ENCODE assay signal across 8 cellular contexts in genomic region chr14:24232645-24233537, GRCh38. TPM values are rescaled to one million over a fixed set of nuclear protein-coding genes. Genes with fewer than 3 reads are reported as not detected.
A peak's percentile ranks its signal among the peaks of the same experiment; 100 is the strongest.
DNase-seq lines count a peak whose midpoint lies in the region; ATAC-seq and TF ChIP-seq lines count a peak whose summit lies in the region.

Gene GMPR2, plus strand, starts transcription at chr14:24232929. Its CDS starts 325 bp downstream, at chr14:24233254.

- peaks cover 26% of the 10 kb centered on the region for H3K79me1 ChIP-seq in mesenchymal stem cell (replicated peaks; ENCODE audit: low read length, poor library complexity, severe bottlenecking)

- no peaks in the 10 kb centered on the region for H3K9me3 Mint-ChIP-seq in type B pancreatic cell

- H2BK5ac ChIP-seq in mesenchymal stem cell (ENCODE audit: low read depth, low read length, poor library complexity, severe bottlenecking): peak within 1 kb of the TSS; percentile 80

- 10% methylated on average over 33 of the region's 38 CpGs for WGBS in mesenchymal stem cell

- peak within 1 kb of the TSS; percentile 96 for H3K18ac ChIP-seq in mesenchymal stem cell (ENCODE audit: low read depth in 1 of 2, low read length in 2 of 2)

- peak within 1 kb of the TSS; percentile 97 for H3K27ac Mint-ChIP-seq in type B pancreatic cell

- peak within 1 kb of the TSS; percentile 98 for H3K9ac ChIP-seq in mesenchymal stem cell (ENCODE audit: low read length)

- H2BK120ac ChIP-seq in mesenchymal stem cell (ENCODE audit: low read depth, low read length): peak within 1 kb of the TSS; percentile 77

- peak; percentile 62 for ATAC-seq in GM19023 (IDR thresholded peaks at IDR 0.05; ENCODE audit: unreplicated experiment)
- ATAC-seq in HG03097 (IDR thresholded peaks at IDR 0.05; ENCODE audit: low FRiP score, unreplicated experiment): peak; percentile 44
- ATAC-seq in Panc1: peak; percentile 79

- no peaks in the 10 kb centered on the region for H3K27me3 Mint-ChIP-seq in type B pancreatic cell

- DNase-seq in Caki2 (ENCODE audit: low read depth) (no peak), Panc1 (ENCODE audit: low read depth, low spot score) (no peak), dorsolateral prefrontal cortex (no peak), mesenchymal stem cell (peak; percentile 26), type B pancreatic cell (ENCODE audit: extremely low spot score, unreplicated experiment) (no peak), GOT3 (lab: John Stamatoyannopoulos, UW) (no peak)

- peak within 1 kb of the TSS; percentile 95 to 97 for H3K4ac ChIP-seq in mesenchymal stem cell (ENCODE audit: low read depth in 1 of 2, low read length in 2 of 2)

- H3K27ac ChIP-seq in Panc1 (ENCODE audit: low read length) (peak within 1 kb of the TSS; percentile 96), dorsolateral prefrontal cortex (peak within 1 kb of the TSS; percentile 32 to 98 (median 91)), mesenchymal stem cell (ENCODE audit: low read length, poor library complexity, severe bottlenecking) (peak within 1 kb of the TSS; percentile 99)

- POLR2A ChIA-PET in Panc1 (lab: Charles Lee): no interaction called here

- TF ChIP-seq CTCF in Panc1 (IDR thresholded peaks at IDR 0.05): no peak
- peak in 6 of 56 donors; percentile 2 to 12 (median 8) for TF ChIP-seq CTCF in dorsolateral prefrontal cortex (IDR thresholded peaks at IDR 0.05 in 54 of 56, conservative IDR thresholded peaks at IDR 0.05 in 2 of 56; ENCODE audit: low read depth in 1 of 56, partially characterized antibody in 56 of 56)
- TF ChIP-seq CTCF in type B pancreatic cell (conservative IDR thresholded peaks at IDR 0.05): no peak

- H3K4me2 ChIP-seq in mesenchymal stem cell (ENCODE audit: low read length, poor library complexity, severe bottlenecking): peak within 1 kb of the TSS; percentile 75

- H3K4me3 Mint-ChIP-seq in type B pancreatic cell: peak within 1 kb of the TSS; percentile 98

- in situ Hi-C loops in Caki2 (cut with HindIII; ENCODE audit: low pct_unique_long_range_greater_than_20kb, low sequenced_read_pairs): no loop called here
- in situ Hi-C loops in Panc1 (cut with HindIII; ENCODE audit: low pct_unique_long_range_greater_than_20kb, low sequenced_read_pairs): no loop called here

- CTCF ChIA-PET in Panc1 (lab: Charles Lee): no interaction called here

- H2BK15ac ChIP-seq in mesenchymal stem cell (ENCODE audit: low read depth, poor library complexity, severe bottlenecking): peak within 1 kb of the TSS; percentile 90

- H3K14ac ChIP-seq in mesenchymal stem cell (ENCODE audit: low read length in 2 of 2): peak within 1 kb of the TSS in 1 of 2 experiments; percentile 85

- peak within 1 kb of the TSS; percentile 93 for H4K8ac ChIP-seq in mesenchymal stem cell (ENCODE audit: low read length)

- peak within 1 kb of the TSS in 1 of 2 experiments; percentile 37 for H3K23ac ChIP-seq in mesenchymal stem cell (ENCODE audit: low read length in 2 of 2)

- H3K4me1 ChIP-seq in Panc1 (ENCODE audit: control insufficient read depth, insufficient read depth, low read length) (peaks cover 18% of the 10 kb centered on the region), mesenchymal stem cell (ENCODE audit: control insufficient read depth, insufficient read depth, low read depth, low read length) (peaks cover 9% of the 10 kb centered on the region)

- peak within 1 kb of the TSS; percentile 74 for H2AFZ ChIP-seq in mesenchymal stem cell (ENCODE audit: low read depth, low read length)

- peaks cover 19% of the 10 kb centered on the region for H3K36me3 Mint-ChIP-seq in type B pancreatic cell

- H2BK12ac ChIP-seq in mesenchymal stem cell (ENCODE audit: low read length in 2 of 2): peak within 1 kb of the TSS; percentile 1 to 45

- TSS peak; percentile 79 for BruUV-seq in Panc1 (replicated peaks; lab: Mats Ljungman, UMichigan)

- H3K27me3 ChIP-seq in Panc1 (ENCODE audit: control insufficient read depth, insufficient read depth, low read length) (no peaks in the 10 kb centered on the region), dorsolateral prefrontal cortex (no peaks in the 10 kb centered on the region), mesenchymal stem cell (ENCODE audit: control insufficient read depth in 1 of 2, insufficient read depth in 1 of 2, low read length in 2 of 2) (no peaks in the 10 kb centered on the region)

- H4K91ac ChIP-seq in mesenchymal stem cell (ENCODE audit: low read length): peak within 1 kb of the TSS; percentile 88

- H3K9me3 ChIP-seq in Panc1 (ENCODE audit: control insufficient read depth, insufficient read depth, low read depth, low read length) (no peaks in the 10 kb centered on the region), mesenchymal stem cell (ENCODE audit: control insufficient read depth, low read length) (no peaks in the 10 kb centered on the region)

- intact Hi-C loops in Panc1 (cut with micrococcal nuclease; ENCODE audit: unreplicated experiment): no loop called here
- intact Hi-C loops in dorsolateral prefrontal cortex (cut with DNase I): loop anchor here (1.0 to 5.0 kb wide), 4 partner anchors 9 to 209 kb away; partner anchors contain the start of genes CHMP4A (in 1 of the 2), PSME1 (in 1 of the 2), SDR39U1 (in 1 of the 2) and TINF2 (in 1 of the 2)

- peaks cover 26% of the 10 kb centered on the region for H3K4me1 Mint-ChIP-seq in type B pancreatic cell (ENCODE audit: unreplicated experiment)

- H3K36me3 ChIP-seq in Panc1 (ENCODE audit: control insufficient read depth, insufficient read depth, low read length): peaks cover 8% of the 10 kb centered on the region
- H3K36me3 ChIP-seq in mesenchymal stem cell (ENCODE audit: control insufficient read depth in 1 of 2, insufficient read depth in 2 of 2, low read depth in 1 of 2, low read length in 2 of 2): peaks cover 24 to 51% of the 10 kb centered on the region in 2 experiments

- peak within 1 kb of the TSS; percentile 64 for H2AK5ac ChIP-seq in mesenchymal stem cell (ENCODE audit: low read length, severe bottlenecking)

- peak within 1 kb of the TSS; percentile 87 to 89 for H3K4me3 ChIP-seq in Panc1 (ENCODE audit: low read depth in 2 of 2, low read length in 2 of 2)
- H3K4me3 ChIP-seq in dorsolateral prefrontal cortex: peak within 1 kb of the TSS; percentile 71 to 100 (median 92)
- peak within 1 kb of the TSS; percentile 83 to 99 for H3K4me3 ChIP-seq in mesenchymal stem cell (ENCODE audit: insufficient read depth in 1 of 2, low read depth in 1 of 2, low read length in 2 of 2)

RNA-seq across cellular contexts. Expression of gene GMPR2, which starts in this region (rescaled TPM):
- 57.8 and 93.4 TPM in 2 replicates for total RNA-seq in Caki2 (2014; rRNA removed; shearing (Covaris generic); ENCODE audit: low replicate concordance)
- total RNA-seq in Panc1 (2021; ENCODE audit: unreplicated experiment) (45.9 TPM), dorsolateral prefrontal cortex (10 to 100 TPM; 52.1 to 93.5 (median 74.3) TPM), type B pancreatic cell (ENCODE audit: low replicate concordance) (53.6 and 66.6 TPM in 2 replicates)
- polyA plus RNA-seq in Panc1 (2012; ENCODE audit: insufficient read length): 58.0 TPM
- 51.5 TPM for polyA plus RNA-seq in mesenchymal stem cell (2013, experiment 1 of 2)
- 50.5 TPM for polyA plus RNA-seq in mesenchymal stem cell (2013, experiment 2 of 2)
